Comparison of ENCODE assay signal across 22 cellular contexts in genomic region chr5:95194856-95195255, GRCh38.
DNase-seq lines count a peak whose midpoint lies in the region; ATAC-seq, FAIRE-seq and TF ChIP-seq lines count a peak whose summit lies in the region.
"Had no signal": no experiment of that assay in that cellular context is flagged by ENCODE, and none has a peak within 500 bp of the region (broad histone marks: within the 10 kb centered on the region; RNA-seq: fewer than 3 reads in every experiment).

No MANE protein-coding gene starts in this region.

- no peak overlapping the region for H3K4me3 Mint-ChIP-seq in stimulated activated effector memory CD8-positive, alpha-beta T cell treated with anti-CD3 and anti-CD28 coated beads, Interleukin-12 subunit alpha, Interleukin-12 subunit beta, amount 100 ng/mL, for 72 hours
- H3K4me3 Mint-ChIP-seq: B cell; CD4-positive, alpha-beta T cell; CD8-positive, alpha-beta T cell had no signal

- no peak overlapping the region for H3K4me3 ChIP-seq in bronchial epithelial cell (ENCODE audit: low read depth, low read length)
- no peak overlapping the region for H3K4me3 ChIP-seq in tibial nerve
- H3K4me3 ChIP-seq: A549; BLaER1 treated with 17β-estradiol and CSF1 and Interleukin-3, amounts not matched to agents 10 nM and 100 nM; GM12878 had no signal

- H3K9me3 Mint-ChIP-seq in stimulated activated effector memory CD8-positive, alpha-beta T cell treated with anti-CD3 and anti-CD28 coated beads, Interleukin-12 subunit alpha, Interleukin-12 subunit beta, amount 100 ng/mL, for 72 hours = no peaks in the 10 kb centered on the region
- H3K9me3 Mint-ChIP-seq: CD4-positive, alpha-beta T cell; CD8-positive, alpha-beta T cell had no signal

- peak; percentile 7 for FAIRE-seq in bronchial epithelial cell (lab: Jason Lieb, UNC)
- FAIRE-seq: A549, D721Med, GM12878, GM12892 had no signal

- no peaks in the 10 kb centered on the region for H3K4me1 ChIP-seq in tibial nerve
- H3K4me1 ChIP-seq: A549; BLaER1 treated with 17β-estradiol and CSF1 and Interleukin-3, amounts not matched to agents 10 nM and 100 nM; Caco-2 had no signal

- TF ChIP-seq POLR2A in tibial nerve (IDR thresholded peaks at IDR 0.05) = no peak

- ATAC-seq in stimulated activated effector memory CD8-positive, alpha-beta T cell treated with anti-CD3 and anti-CD28 coated beads, Interleukin-12 subunit alpha, Interleukin-12 subunit beta, amount 100 ng/mL, for 72 hours = peak; percentile 24
- ATAC-seq: A549; CD8-positive, alpha-beta T cell; GM12878 had no signal

- 94% methylated on average over 4 of the region's 4 CpGs for WGBS in tibial nerve, 2 donors

- TF ChIP-seq CTCF in bronchial epithelial cell (IDR thresholded peaks at IDR 0.05; ENCODE audit: insufficient read depth, low read length, severe bottlenecking) (no peak), tibial nerve (IDR thresholded peaks at IDR 0.05) (no peak)

- TF ChIP-seq EP300 in tibial nerve (IDR thresholded peaks at IDR 0.05) = no peak

- H3K36me3 ChIP-seq in bronchial epithelial cell (ENCODE audit: control insufficient read depth, insufficient read depth, low read length) = no peaks in the 10 kb centered on the region
- no peaks in the 10 kb centered on the region for H3K36me3 ChIP-seq in tibial nerve
- H3K36me3 ChIP-seq: BLaER1 treated with 17β-estradiol and CSF1 and Interleukin-3, amounts not matched to agents 10 nM and 100 nM had no signal

- no peak overlapping the region for H3K27ac ChIP-seq in tibial nerve
- H3K27ac ChIP-seq: 22Rv1; A549; BLaER1 treated with 17β-estradiol and CSF1 and Interleukin-3, amounts not matched to agents 10 nM and 100 nM; C4-2B had no signal

- DNase-seq in G401 (ENCODE audit: low spot score) (peak; percentile 92), bronchial epithelial cell (ENCODE audit: low read depth) (no peak), cerebellum (ENCODE audit: low spot score) (peak; percentile 66), tibial nerve (ENCODE audit: low spot score in 2 of 2) (no peak), NCI-H1694 treated with DMSO at 0.1 percent for 48 hours (lab: John Stamatoyannopoulos, UW) (no peak), NCI-H524 (lab: John Stamatoyannopoulos, UW) (no peak)
- DNase-seq in stimulated activated effector memory CD8-positive, alpha-beta T cell treated with anti-CD3 and anti-CD28 coated beads, Interleukin-12 subunit alpha, Interleukin-12 subunit beta, amount 100 ng/mL, for 72 hours (ENCODE audit: low spot score in 2 of 2) = no peak
- DNase-seq: AML-193; Caco-2; Calu3; CD4-positive, alpha-beta T cell; CD8-positive, alpha-beta T cell; DMS79 treated with DMSO at 0.1 percent for 48 hours; GDM1 had no signal

- in situ Hi-C loops in G401 (cut with HindIII; ENCODE audit: low sequenced_read_pairs) = no loop called here

- H3K36me3 Mint-ChIP-seq in stimulated activated effector memory CD8-positive, alpha-beta T cell treated with anti-CD3 and anti-CD28 coated beads, Interleukin-12 subunit alpha, Interleukin-12 subunit beta, amount 100 ng/mL, for 72 hours = no peaks in the 10 kb centered on the region
- H3K36me3 Mint-ChIP-seq: CD8-positive, alpha-beta T cell had no signal

- no peaks in the 10 kb centered on the region for H3K4me1 Mint-ChIP-seq in stimulated activated effector memory CD8-positive, alpha-beta T cell treated with anti-CD3 and anti-CD28 coated beads, Interleukin-12 subunit alpha, Interleukin-12 subunit beta, amount 100 ng/mL, for 72 hours
- H3K4me1 Mint-ChIP-seq: B cell had no signal

- H3K27me3 ChIP-seq in bronchial epithelial cell (ENCODE audit: control insufficient read depth, insufficient read depth, low read length) = no peaks in the 10 kb centered on the region
- no peaks in the 10 kb centered on the region for H3K27me3 ChIP-seq in tibial nerve
- H3K27me3 ChIP-seq: BLaER1 treated with 17β-estradiol and CSF1 and Interleukin-3, amounts not matched to agents 10 nM and 100 nM had no signal

- no peaks in the 10 kb centered on the region for H3K9me3 ChIP-seq in tibial nerve
- H3K9me3 ChIP-seq: A549; BLaER1 treated with 17β-estradiol and CSF1 and Interleukin-3, amounts not matched to agents 10 nM and 100 nM; Caco-2 had no signal

- H3K27ac Mint-ChIP-seq in stimulated activated effector memory CD8-positive, alpha-beta T cell treated with anti-CD3 and anti-CD28 coated beads, Interleukin-12 subunit alpha, Interleukin-12 subunit beta, amount 100 ng/mL, for 72 hours = no peak overlapping the region
- H3K27ac Mint-ChIP-seq: B cell; CD4-positive, alpha-beta T cell; CD8-positive, alpha-beta T cell had no signal

Comparison
In these comparisons a context has a peak if more than half of its experiments do, and no peak if none do; other contexts are left out.
1. DNase-seq: peak in G401 (single experiment) and cerebellum (single experiment); none in bronchial epithelial cell (single experiment), stimulated activated effector memory CD8-positive, alpha-beta T cell treated with anti-CD3 and anti-CD28 coated beads, Interleukin-12 subunit alpha, Interleukin-12 subunit beta, amount 100 ng/mL, for 72 hours (0 of 2), tibial nerve (0 of 2), NCI-H1694 treated with DMSO at 0.1 percent for 48 hours (single experiment) and NCI-H524 (0 of 2).